ENCODE assay signal across 8 cellular contexts in the genomic region with DNA sequence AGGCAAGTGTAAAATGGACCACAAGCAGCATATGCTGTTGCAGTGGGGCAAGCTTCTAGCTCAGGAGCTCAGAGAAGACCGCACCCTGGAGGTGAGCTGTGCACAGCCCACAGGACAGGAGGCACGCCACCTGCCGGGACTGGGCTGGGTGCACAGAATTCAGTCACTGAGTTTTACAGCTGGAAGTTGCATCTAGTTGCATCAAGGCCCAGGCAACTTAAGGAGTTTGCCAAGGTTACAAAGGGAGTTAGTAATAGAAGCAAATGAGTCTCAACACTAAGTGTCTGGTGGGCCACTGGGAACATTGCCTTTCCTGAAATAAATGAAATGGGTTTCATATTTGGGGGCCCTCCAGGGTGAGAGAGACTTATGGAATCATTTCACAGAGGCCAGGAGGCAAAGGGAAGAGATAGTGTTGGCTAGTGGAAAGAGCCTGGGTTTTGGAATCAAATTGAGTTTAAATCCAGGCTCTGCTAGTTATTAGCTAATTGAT. TPM values are rescaled to one million over a fixed set of nuclear protein-coding genes. Genes with fewer than 3 reads are reported as not detected.
DNase-seq lines count a peak whose midpoint lies in the region; ATAC-seq and TF ChIP-seq lines count a peak whose summit lies in the region.

No MANE protein-coding gene starts in this region.

- ATAC-seq in GM19043 (IDR thresholded peaks at IDR 0.05; ENCODE audit: low read depth, unreplicated experiment) (peak; percentile 47), HG03175 (IDR thresholded peaks at IDR 0.05; ENCODE audit: unreplicated experiment) (peak; percentile 72), left lung (no peak)

- CTCF ChIA-PET in Caco-2 (lab: Charles Lee): interaction anchor here (0.6 to 1.0 kb wide), 3 partner anchors 10 to 11 kb away, joined by 3 read pairs; no protein-coding TSS in a partner anchor

- H3K4me3 Mint-ChIP-seq in Caco-2 (ENCODE audit: unreplicated experiment): no peak overlapping the region

- H3K4me1 ChIP-seq in Caco-2 (peaks cover 18% of the 10 kb centered on the region; the same call in 1 of the 2 replicates), left lung (peaks cover 13 to 67% of the 10 kb centered on the region in 2 donors)

- H3K36me3 ChIP-seq in Caco-2 (ENCODE audit: control insufficient read depth, insufficient read depth, low read length) (no peaks in the 10 kb centered on the region), WERI-Rb-1 (no peaks in the 10 kb centered on the region), left lung (no peaks in the 10 kb centered on the region)

- TF ChIP-seq CTCF in Caco-2 (IDR thresholded peaks at IDR 0.05; ENCODE audit: insufficient read depth in 1 of 2, low read depth in 1 of 2, low read length in 1 of 2, severe bottlenecking in 1 of 2, unreplicated experiment in 1 of 2) (peak in 1 of 2 experiments; percentile 40), WERI-Rb-1 (IDR thresholded peaks at IDR 0.05; ENCODE audit: low read depth, low read length) (peak; percentile 70), left lung (IDR thresholded peaks at IDR 0.05) (no peak)

- intact Hi-C loops in Caco-2 (cut with micrococcal nuclease; ENCODE audit: unreplicated experiment) (no loop called here), left lung (cut with DNase I) (no loop called here)

- no peaks in the 10 kb centered on the region for H3K27me3 ChIP-seq in Caco-2 (replicated peaks; ENCODE audit: control insufficient read depth, insufficient read depth, low read length)
- no peaks in the 10 kb centered on the region for H3K27me3 ChIP-seq in WERI-Rb-1 (ENCODE audit: insufficient read depth, low read depth, severe bottlenecking)
- H3K27me3 ChIP-seq in left lung: no peaks in the 10 kb centered on the region

- peak overlapping the region; percentile 35 for H3K27ac Mint-ChIP-seq in Caco-2 (ENCODE audit: unreplicated experiment)

- BruUV-seq in Caco-2 (replicated peaks; lab: Mats Ljungman, UMichigan): no TSS peak

- H3K27me3 Mint-ChIP-seq in Caco-2 (ENCODE audit: insufficient read depth, unreplicated experiment): no peaks in the 10 kb centered on the region

- no peaks in the 10 kb centered on the region for H3K36me3 Mint-ChIP-seq in Caco-2 (ENCODE audit: insufficient read depth, unreplicated experiment)

- peaks cover 9% of the 10 kb centered on the region for H3K9me3 Mint-ChIP-seq in Caco-2 (ENCODE audit: unreplicated experiment)

- no peaks in the 10 kb centered on the region for H3K9me3 ChIP-seq in Caco-2
- no peaks in the 10 kb centered on the region for H3K9me3 ChIP-seq in WERI-Rb-1 (ENCODE audit: severe bottlenecking)
- H3K9me3 ChIP-seq in left lung: no peaks in the 10 kb centered on the region

- H3K27ac ChIP-seq in WERI-Rb-1 (no peak overlapping the region), left lung (peak overlapping the region; percentile 10 to 89)

- H3K4me1 Mint-ChIP-seq in Caco-2 (ENCODE audit: low read depth, unreplicated experiment): peaks cover 27% of the 10 kb centered on the region

- DNase-seq in Caco-2 (peak in 1 of 2 experiments; percentile 21), WERI-Rb-1 (peak; percentile 20), left lung (no peak), GDM1 (lab: John Stamatoyannopoulos, UW) (no peak), DMS153 treated with DMSO at 0.1 percent for 48 hours (lab: John Stamatoyannopoulos, UW; ENCODE audit: unreplicated experiment) (no peak), NCI-H748 (lab: John Stamatoyannopoulos, UW; ENCODE audit: unreplicated experiment) (no peak)

- POLR2A ChIA-PET in Caco-2 (lab: Charles Lee): no interaction called here

- H3K4me3 ChIP-seq in Caco-2 (ENCODE audit: low read depth, low read length): no peak overlapping the region
- H3K4me3 ChIP-seq in WERI-Rb-1 (ENCODE audit: low read depth, low read length): no peak overlapping the region
- no peak overlapping the region for H3K4me3 ChIP-seq in left lung

RNA-seq across cellular contexts. Expression of gene TIMP4, which starts 36.0 kb away (rescaled TPM):
- 1.4 and 1.6 TPM in 2 replicates for total RNA-seq in Caco-2 (2022)
- total RNA-seq in left lung: 10 to 100 TPM in 1 of 2 donors, under 1 TPM in 1; 0.93 to 11.3 TPM
